In the genomic region with DNA sequence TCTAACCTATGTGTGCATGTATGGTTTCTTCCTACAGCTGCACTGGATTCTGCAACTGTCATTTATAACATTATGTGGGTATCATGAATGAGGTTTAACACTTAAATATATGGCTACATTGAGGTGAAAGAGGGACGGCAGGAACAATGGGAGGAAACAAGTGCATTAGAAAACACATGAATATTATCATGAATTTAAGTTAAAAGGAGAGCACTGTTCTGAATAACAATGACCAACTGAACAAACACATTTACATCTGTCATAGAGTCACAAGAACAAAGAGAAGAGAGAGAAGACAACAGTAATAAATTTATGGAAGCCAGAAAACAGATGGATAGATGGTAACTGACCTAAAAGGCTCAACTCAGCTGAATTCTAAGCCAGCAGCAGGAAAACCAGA, we compare ENCODE assay signal across 27 cellular contexts.
"Had no signal": no experiment of that assay in that cellular context is flagged by ENCODE, and none has a peak within 500 bp of the region (broad histone marks: within the 10 kb centered on the region; RNA-seq: fewer than 3 reads in every experiment).

No MANE protein-coding gene starts in this region.

- H3K27me3 Mint-ChIP-seq: progenitor cell of endocrine pancreas; stimulated activated naive CD8-positive, alpha-beta T cell treated with anti-CD3 and anti-CD28 coated beads, Interleukin-15, Interleukin-2, amounts not matched to agents 100 ng/mL and 50 ng/mL, for 24 hours; type B pancreatic cell had no signal

- H3K9me3 ChIP-seq: ovary, psoas muscle, right lobe of liver, sigmoid colon, stomach, tibial artery, transverse colon, upper lobe of right lung, uterus had no signal

- H3K4me1 ChIP-seq: neural progenitor cell, parathyroid adenoma, psoas muscle, right lobe of liver, sigmoid colon, stomach, tibial artery, transverse colon, upper lobe of right lung, uterus had no signal

- DNase-seq: natural killer cell; occipital lobe; ovary; posterior cingulate gyrus; psoas muscle; right cardiac atrium; right lobe of liver; sigmoid colon; small intestine; stimulated activated CD4-positive, alpha-beta T cell treated with anti-CD3 and anti-CD28 coated beads, Interleukin-15, amount 100 ng/mL, for 24 hours; stimulated activated CD4-positive, alpha-beta T cell treated with anti-CD3 and anti-CD28 coated beads, Interleukin-2, amount 100 ng/mL, for 24 hours; stimulated activated CD4-positive, alpha-beta T cell treated with anti-CD3 and anti-CD28 coated beads, Interleukin-2, amount 100 ng/mL, for 48 hours; stimulated activated CD4-positive, alpha-beta T cell treated with anti-CD3 and anti-CD28 coated beads, Interleukin-4, amount 100 ng/mL, for 24 hours; stimulated activated naive B cell treated with anti-CD40 and anti-IgM and Interleukin-4, amounts not matched to agents 10 μg/mL and 1 μg/mL and 100 μg/mL, for 72 hours; stimulated activated naive CD4-positive, alpha-beta T cell treated with Interleukin-2 at 50 U/mL for 16 hours; stomach; tibial artery; transverse colon; upper lobe of right lung; uterus had no signal

- H3K79me2 ChIP-seq: parathyroid adenoma had no signal

- H3K27ac Mint-ChIP-seq: natural killer cell; nephron; neural progenitor cell; progenitor cell of endocrine pancreas; stimulated activated effector memory CD8-positive, alpha-beta T cell treated with anti-CD3 and anti-CD28 coated beads, Interleukin-12 subunit alpha, Interleukin-12 subunit beta, amount 100 ng/mL, for 72 hours; stimulated activated naive B cell treated with anti-CD40 and anti-IgM and Interleukin-4, amounts not matched to agents 10 μg/mL and 1 μg/mL and 100 μg/mL, for 72 hours; stimulated activated naive CD8-positive, alpha-beta T cell treated with anti-CD3 and anti-CD28 coated beads, Interleukin-15, Interleukin-2, amounts not matched to agents 100 ng/mL and 50 ng/mL, for 24 hours; type B pancreatic cell had no signal

- H3K4me3 ChIP-seq: neural progenitor cell, ovary, psoas muscle, right lobe of liver, sigmoid colon, stomach, tibial artery, transverse colon, upper lobe of right lung, uterus had no signal

- H3K4me2 ChIP-seq: neural progenitor cell had no signal

- H3K9ac ChIP-seq: neural progenitor cell, parathyroid adenoma had no signal

- H3K9me3 Mint-ChIP-seq: natural killer cell; neural progenitor cell; stimulated activated effector memory CD8-positive, alpha-beta T cell treated with anti-CD3 and anti-CD28 coated beads, Interleukin-12 subunit alpha, Interleukin-12 subunit beta, amount 100 ng/mL, for 72 hours; stimulated activated naive CD8-positive, alpha-beta T cell treated with anti-CD3 and anti-CD28 coated beads, Interleukin-15, Interleukin-2, amounts not matched to agents 100 ng/mL and 50 ng/mL, for 24 hours; type B pancreatic cell had no signal

- H3K4me3 Mint-ChIP-seq: natural killer cell; nephron; neural progenitor cell; stimulated activated effector memory CD8-positive, alpha-beta T cell treated with anti-CD3 and anti-CD28 coated beads, Interleukin-12 subunit alpha, Interleukin-12 subunit beta, amount 100 ng/mL, for 72 hours; stimulated activated naive B cell treated with anti-CD40 and anti-IgM and Interleukin-4, amounts not matched to agents 10 μg/mL and 1 μg/mL and 100 μg/mL, for 72 hours; stimulated activated naive CD8-positive, alpha-beta T cell treated with anti-CD3 and anti-CD28 coated beads, Interleukin-15, Interleukin-2, amounts not matched to agents 100 ng/mL and 50 ng/mL, for 24 hours; type B pancreatic cell had no signal

- H2AFZ ChIP-seq: neural progenitor cell, parathyroid adenoma had no signal

- H3K27ac ChIP-seq: neural progenitor cell, ovary, parathyroid adenoma, psoas muscle, right lobe of liver, sigmoid colon, stomach, tibial artery, transverse colon, upper lobe of right lung, uterus had no signal

- ATAC-seq: natural killer cell; psoas muscle; right cardiac atrium; right lobe of liver; stimulated activated effector memory CD8-positive, alpha-beta T cell treated with anti-CD3 and anti-CD28 coated beads, Interleukin-12 subunit alpha, Interleukin-12 subunit beta, amount 100 ng/mL, for 72 hours; stimulated activated naive B cell treated with anti-CD40 and anti-IgM and Interleukin-4, amounts not matched to agents 10 μg/mL and 1 μg/mL and 100 μg/mL, for 72 hours; upper lobe of right lung had no signal

- FAIRE-seq: small intestine had no signal

- H3K36me3 ChIP-seq: neural progenitor cell, ovary, right lobe of liver, sigmoid colon, stomach, tibial artery, transverse colon, upper lobe of right lung, uterus had no signal

- H3K36me3 Mint-ChIP-seq: natural killer cell; neural progenitor cell; stimulated activated effector memory CD8-positive, alpha-beta T cell treated with anti-CD3 and anti-CD28 coated beads, Interleukin-12 subunit alpha, Interleukin-12 subunit beta, amount 100 ng/mL, for 72 hours; stimulated activated naive B cell treated with anti-CD40 and anti-IgM and Interleukin-4, amounts not matched to agents 10 μg/mL and 1 μg/mL and 100 μg/mL, for 72 hours; type B pancreatic cell had no signal

- H3K4me1 Mint-ChIP-seq: natural killer cell; nephron; neural progenitor cell; stimulated activated effector memory CD8-positive, alpha-beta T cell treated with anti-CD3 and anti-CD28 coated beads, Interleukin-12 subunit alpha, Interleukin-12 subunit beta, amount 100 ng/mL, for 72 hours; stimulated activated naive B cell treated with anti-CD40 and anti-IgM and Interleukin-4, amounts not matched to agents 10 μg/mL and 1 μg/mL and 100 μg/mL, for 72 hours had no signal

- H3K27me3 ChIP-seq: neural progenitor cell, ovary, right lobe of liver, sigmoid colon, stomach, tibial artery, transverse colon, upper lobe of right lung had no signal
